ENCODE assay signal across 13 cellular contexts in the genomic region with DNA sequence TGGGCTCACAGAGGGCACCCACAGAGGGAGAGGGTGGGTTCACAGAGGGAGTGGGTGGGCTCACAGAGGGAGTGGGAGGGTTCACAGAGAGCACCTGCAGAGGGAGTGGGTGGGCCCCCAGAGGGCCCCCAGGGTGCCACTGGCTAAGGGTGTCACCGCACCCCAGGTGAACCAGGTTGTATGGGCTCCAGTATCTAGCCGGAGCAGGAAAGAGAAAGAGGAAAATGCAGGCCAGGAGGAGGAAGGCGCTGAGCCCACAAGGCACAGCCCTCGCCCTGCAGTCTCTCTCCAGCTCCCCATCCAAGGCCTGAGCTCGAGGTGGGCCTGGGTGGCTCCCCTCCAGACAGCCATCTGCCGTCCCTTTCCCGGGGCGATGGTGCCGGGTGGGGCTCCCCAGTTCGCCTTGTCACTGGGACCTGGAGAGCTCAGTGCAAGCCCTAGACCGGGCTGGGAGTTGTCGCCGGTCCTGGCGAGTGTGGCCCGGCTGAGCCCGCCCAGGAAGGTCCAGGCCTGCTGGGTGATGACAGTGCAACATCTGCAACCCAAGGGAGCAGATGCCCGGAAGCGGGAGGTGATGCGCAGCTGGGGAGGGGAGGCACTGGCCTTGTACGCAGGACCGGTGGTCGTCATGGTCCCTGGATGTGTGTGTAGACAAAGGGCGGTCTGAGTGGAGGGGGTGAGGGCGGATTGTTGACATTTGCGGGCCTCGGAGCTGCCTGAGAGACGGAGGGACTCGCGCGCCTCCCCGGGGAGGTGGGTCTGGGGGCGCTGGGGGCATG. TPM values are rescaled to one million over a fixed set of nuclear protein-coding genes. Genes with fewer than 3 reads are reported as not detected.
A peak's percentile ranks its signal among the peaks of the same experiment; 100 is the strongest.
DNase-seq lines count a peak whose midpoint lies in the region; ATAC-seq and TF ChIP-seq lines count a peak whose summit lies in the region.
"Had no signal": no experiment of that assay in that cellular context is flagged by ENCODE, and none has a peak within 500 bp of the region (broad histone marks: within the 10 kb centered on the region; RNA-seq: fewer than 3 reads in every experiment).

No MANE protein-coding gene starts in this region.

- H3K9me3 Mint-ChIP-seq in natural killer cell treated with Interleukin-12 subunit alpha and Interleukin-12 subunit beta and Interleukin-15 and Interleukin-18, amount 100 ng/mL, for 72 hours: no peaks in the 10 kb centered on the region
- H3K9me3 Mint-ChIP-seq in natural killer cell: no peaks in the 10 kb centered on the region
- no peaks in the 10 kb centered on the region for H3K9me3 Mint-ChIP-seq in type B pancreatic cell
- no peaks in the 10 kb centered on the region for H3K9me3 Mint-ChIP-seq in activated CD8-positive, alpha-beta memory T cell treated with anti-CD3 and anti-CD28 coated beads, Interleukin-2, amount 10 ng/mL, durations not matched to agents 7 days and 5 days (ENCODE audit: low read depth)
- H3K9me3 Mint-ChIP-seq in stimulated activated effector memory CD8-positive, alpha-beta T cell treated with anti-CD3 and anti-CD28 coated beads, Interleukin-12 subunit alpha, Interleukin-12 subunit beta, amount 100 ng/mL, for 72 hours: no peaks in the 10 kb centered on the region

- peaks cover 25 to 37% of the 10 kb centered on the region in 2 donors for H3K27me3 Mint-ChIP-seq in natural killer cell treated with Interleukin-12 subunit alpha and Interleukin-12 subunit beta and Interleukin-15 and Interleukin-18, amount 100 ng/mL, for 72 hours
- H3K27me3 Mint-ChIP-seq in natural killer cell (ENCODE audit: low read depth in 2 of 2) (peaks cover 40 to 66% of the 10 kb centered on the region in 2 donors), type B pancreatic cell (peaks cover 61% of the 10 kb centered on the region)
- peaks cover 43% of the 10 kb centered on the region for H3K27me3 Mint-ChIP-seq in activated CD8-positive, alpha-beta memory T cell treated with anti-CD3 and anti-CD28 coated beads, Interleukin-2, amount 10 ng/mL, durations not matched to agents 7 days and 5 days

- TF ChIP-seq CTCF in natural killer cell (IDR thresholded peaks at IDR 0.05): no peak
- no peak for TF ChIP-seq CTCF in type B pancreatic cell (conservative IDR thresholded peaks at IDR 0.05)

- H3K4me1 ChIP-seq in iPS-15b (ENCODE audit: control insufficient read depth, insufficient read depth, low read length): no peaks in the 10 kb centered on the region

- CTCF ChIA-PET in activated CD8-positive, alpha-beta memory T cell treated with anti-CD3 and anti-CD28 coated beads, Interleukin-2, amount 10 ng/mL, durations not matched to agents 7 days and 5 days (lab: Charles Lee): no interaction called here

- no peak overlapping the region for H3K4me3 Mint-ChIP-seq in natural killer cell treated with Interleukin-12 subunit alpha and Interleukin-12 subunit beta and Interleukin-15 and Interleukin-18, amount 100 ng/mL, for 72 hours
- H3K4me3 Mint-ChIP-seq in natural killer cell: no peak overlapping the region
- peak overlapping the region; percentile 85 for H3K4me3 Mint-ChIP-seq in type B pancreatic cell
- no peak overlapping the region for H3K4me3 Mint-ChIP-seq in activated CD8-positive, alpha-beta memory T cell treated with anti-CD3 and anti-CD28 coated beads, Interleukin-2, amount 10 ng/mL, durations not matched to agents 7 days and 5 days
- no peak overlapping the region for H3K4me3 Mint-ChIP-seq in stimulated activated effector memory CD8-positive, alpha-beta T cell treated with anti-CD3 and anti-CD28 coated beads, Interleukin-12 subunit alpha, Interleukin-12 subunit beta, amount 100 ng/mL, for 72 hours
- H3K4me3 Mint-ChIP-seq: memory B cell, T-helper 17 cell had no signal

- peak overlapping the region; percentile 48 for H3K4me3 ChIP-seq in iPS-15b (ENCODE audit: low read depth, low read length)

- H3K9ac ChIP-seq in iPS-15b (ENCODE audit: low read depth, low read length): no peak overlapping the region

- DNase-seq in natural killer cell treated with Interleukin-12 subunit alpha and Interleukin-12 subunit beta and Interleukin-15 and Interleukin-18, amount 100 ng/mL, for 72 hours (ENCODE audit: low spot score): peak; percentile 22
- DNase-seq in natural killer cell (no peak), NCI-H69 (lab: John Stamatoyannopoulos, UW) (peak; percentile 71), type B pancreatic cell (ENCODE audit: extremely low spot score, unreplicated experiment) (no peak), NCI-H82 (lab: John Stamatoyannopoulos, UW) (no peak)
- DNase-seq in activated CD8-positive, alpha-beta memory T cell treated with anti-CD3 and anti-CD28 coated beads, Interleukin-2, amount 10 ng/mL, durations not matched to agents 7 days and 5 days: no peak
- DNase-seq in stimulated activated effector memory CD8-positive, alpha-beta T cell treated with anti-CD3 and anti-CD28 coated beads, Interleukin-12 subunit alpha, Interleukin-12 subunit beta, amount 100 ng/mL, for 72 hours (ENCODE audit: low spot score in 2 of 2): no peak
- DNase-seq: activated T-cell treated with anti-CD3 and anti-CD28 coated beads for 4 hours; KG1; NK-92 treated with Interleukin-12 subunit alpha and Interleukin-12 subunit beta, amount 100 ng/mL, for 24 hours; T-helper 17 cell had no signal

- ATAC-seq in natural killer cell treated with Interleukin-12 subunit alpha and Interleukin-12 subunit beta and Interleukin-15 and Interleukin-18, amount 100 ng/mL, for 72 hours: no peak
- ATAC-seq in natural killer cell: no peak
- ATAC-seq in activated CD8-positive, alpha-beta memory T cell treated with anti-CD3 and anti-CD28 coated beads, Interleukin-2, amount 10 ng/mL, durations not matched to agents 7 days and 5 days: no peak
- no peak for ATAC-seq in stimulated activated effector memory CD8-positive, alpha-beta T cell treated with anti-CD3 and anti-CD28 coated beads, Interleukin-12 subunit alpha, Interleukin-12 subunit beta, amount 100 ng/mL, for 72 hours
- ATAC-seq: T-helper 17 cell had no signal

- intact Hi-C loops in natural killer cell (cut with micrococcal nuclease): no loop called here

- H3K27me3 ChIP-seq in iPS-15b (ENCODE audit: control insufficient read depth, insufficient read depth, low read length): peaks cover 18% of the 10 kb centered on the region

- H3K36me3 Mint-ChIP-seq in natural killer cell treated with Interleukin-12 subunit alpha and Interleukin-12 subunit beta and Interleukin-15 and Interleukin-18, amount 100 ng/mL, for 72 hours: no peaks in the 10 kb centered on the region
- no peaks in the 10 kb centered on the region for H3K36me3 Mint-ChIP-seq in natural killer cell
- no peaks in the 10 kb centered on the region for H3K36me3 Mint-ChIP-seq in type B pancreatic cell
- H3K36me3 Mint-ChIP-seq in activated CD8-positive, alpha-beta memory T cell treated with anti-CD3 and anti-CD28 coated beads, Interleukin-2, amount 10 ng/mL, durations not matched to agents 7 days and 5 days: no peaks in the 10 kb centered on the region
- H3K36me3 Mint-ChIP-seq in stimulated activated effector memory CD8-positive, alpha-beta T cell treated with anti-CD3 and anti-CD28 coated beads, Interleukin-12 subunit alpha, Interleukin-12 subunit beta, amount 100 ng/mL, for 72 hours: no peaks in the 10 kb centered on the region
- H3K36me3 Mint-ChIP-seq: memory B cell had no signal

- H3K36me3 ChIP-seq in iPS-15b (ENCODE audit: control insufficient read depth, insufficient read depth, low read length): no peaks in the 10 kb centered on the region

- H3K4me1 Mint-ChIP-seq in natural killer cell treated with Interleukin-12 subunit alpha and Interleukin-12 subunit beta and Interleukin-15 and Interleukin-18, amount 100 ng/mL, for 72 hours (ENCODE audit: low read depth in 2 of 2): peaks cover 0 to 2% of the 10 kb centered on the region in 2 donors
- H3K4me1 Mint-ChIP-seq in natural killer cell (peaks cover 0 to 18% of the 10 kb centered on the region in 2 donors), type B pancreatic cell (ENCODE audit: unreplicated experiment) (peaks cover 4% of the 10 kb centered on the region)
- H3K4me1 Mint-ChIP-seq in activated CD8-positive, alpha-beta memory T cell treated with anti-CD3 and anti-CD28 coated beads, Interleukin-2, amount 10 ng/mL, durations not matched to agents 7 days and 5 days: no peaks in the 10 kb centered on the region
- peaks cover 8% of the 10 kb centered on the region for H3K4me1 Mint-ChIP-seq in stimulated activated effector memory CD8-positive, alpha-beta T cell treated with anti-CD3 and anti-CD28 coated beads, Interleukin-12 subunit alpha, Interleukin-12 subunit beta, amount 100 ng/mL, for 72 hours

- no peak overlapping the region for H3K27ac Mint-ChIP-seq in natural killer cell treated with Interleukin-12 subunit alpha and Interleukin-12 subunit beta and Interleukin-15 and Interleukin-18, amount 100 ng/mL, for 72 hours
- no peak overlapping the region for H3K27ac Mint-ChIP-seq in natural killer cell
- H3K27ac Mint-ChIP-seq in type B pancreatic cell: no peak overlapping the region
- no peak overlapping the region for H3K27ac Mint-ChIP-seq in activated CD8-positive, alpha-beta memory T cell treated with anti-CD3 and anti-CD28 coated beads, Interleukin-2, amount 10 ng/mL, durations not matched to agents 7 days and 5 days
- H3K27ac Mint-ChIP-seq in stimulated activated effector memory CD8-positive, alpha-beta T cell treated with anti-CD3 and anti-CD28 coated beads, Interleukin-12 subunit alpha, Interleukin-12 subunit beta, amount 100 ng/mL, for 72 hours: no peak overlapping the region
- H3K27ac Mint-ChIP-seq: memory B cell, T-helper 17 cell had no signal

- H3K9me3 ChIP-seq in iPS-15b (ENCODE audit: control insufficient read depth, insufficient read depth, low read length): no peaks in the 10 kb centered on the region

RNA-seq across cellular contexts. Expression of gene TMEM179, which starts 0.8 kb away (rescaled TPM):
- total RNA-seq in natural killer cell treated with Interleukin-12 subunit alpha and Interleukin-12 subunit beta and Interleukin-15 and Interleukin-18, amount 100 ng/mL, for 72 hours: under 1 TPM; 0.48 to 0.84 TPM
- total RNA-seq in natural killer cell (not detected), type B pancreatic cell (ENCODE audit: low replicate concordance) (5.6 and 9.0 TPM in 2 replicates)
- not detected for total RNA-seq in activated CD8-positive, alpha-beta memory T cell treated with anti-CD3 and anti-CD28 coated beads, Interleukin-2, amount 10 ng/mL, durations not matched to agents 7 days and 5 days
- total RNA-seq: T-helper 17 cell had no signal

RNA-seq across cellular contexts. Expression of gene C14orf180, which starts 24.2 kb away (rescaled TPM):
- total RNA-seq in natural killer cell treated with Interleukin-12 subunit alpha and Interleukin-12 subunit beta and Interleukin-15 and Interleukin-18, amount 100 ng/mL, for 72 hours: not detected
- total RNA-seq in natural killer cell (not detected), type B pancreatic cell (ENCODE audit: low replicate concordance) (not detected in 2 replicates)
- not detected for total RNA-seq in activated CD8-positive, alpha-beta memory T cell treated with anti-CD3 and anti-CD28 coated beads, Interleukin-2, amount 10 ng/mL, durations not matched to agents 7 days and 5 days
- total RNA-seq: T-helper 17 cell had no signal

Comparison
In these comparisons a context has a peak if more than half of its experiments do, and no peak if none do; other contexts are left out.
1. DNase-seq: peak in natural killer cell treated with Interleukin-12 subunit alpha and Interleukin-12 subunit beta and Interleukin-15 and Interleukin-18, amount 100 ng/mL, for 72 hours (single experiment) and NCI-H69 (single experiment); none in natural killer cell (single experiment), type B pancreatic cell (single experiment), activated CD8-positive, alpha-beta memory T cell treated with anti-CD3 and anti-CD28 coated beads, Interleukin-2, amount 10 ng/mL, durations not matched to agents 7 days and 5 days (single experiment), NCI-H82 (single experiment) and stimulated activated effector memory CD8-positive, alpha-beta T cell treated with anti-CD3 and anti-CD28 coated beads, Interleukin-12 subunit alpha, Interleukin-12 subunit beta, amount 100 ng/mL, for 72 hours (0 of 2).